ENCODE assay signal across 28 cellular contexts in genomic region chr10:87507879-87508278, GRCh38. TPM values are rescaled to one million over a fixed set of nuclear protein-coding genes. Genes with fewer than 3 reads are reported as not detected.
A peak's percentile ranks its signal among the peaks of the same experiment; 100 is the strongest.
DNase-seq lines count a peak whose midpoint lies in the region; ATAC-seq and TF ChIP-seq lines count a peak whose summit lies in the region.
"Had no signal": no experiment of that assay in that cellular context is flagged by ENCODE, and none has a peak within 500 bp of the region (broad histone marks: within the 10 kb centered on the region; RNA-seq: fewer than 3 reads in every experiment).

No MANE protein-coding gene starts in this region.

- H3K79me2 ChIP-seq in SK-N-SH (ENCODE audit: insufficient read depth), result peaks cover 49% of the 10 kb centered on the region
- H3K79me2 ChIP-seq in SU-DHL-6 (ENCODE audit: insufficient read depth, low read length), result peaks cover 12% of the 10 kb centered on the region; the same call in 1 of the 2 replicates
- peaks cover 47% of the 10 kb centered on the region for H3K79me2 ChIP-seq in hepatocyte
- H3K79me2 ChIP-seq in smooth muscle cell (ENCODE audit: low read depth), result peaks cover 39% of the 10 kb centered on the region

- H3K4me1 ChIP-seq in SK-N-SH (ENCODE audit: control insufficient read depth in 1 of 2, insufficient read depth in 2 of 2, low read depth in 1 of 2, low read length in 1 of 2) (peaks cover 0 to 16% of the 10 kb centered on the region in 2 experiments; a peak in 3 of 4 replicates), hepatocyte (ENCODE audit: insufficient read depth) (peaks cover 22% of the 10 kb centered on the region), smooth muscle cell (ENCODE audit: low read depth) (peaks cover 35% of the 10 kb centered on the region)

- H3F3A ChIP-seq in SK-N-SH (replicated peaks; ENCODE audit: insufficient read depth) (peaks cover 7% of the 10 kb centered on the region), SU-DHL-6 (ENCODE audit: insufficient read depth) (peaks cover 13% of the 10 kb centered on the region; the same call in 1 of the 2 replicates), smooth muscle cell (ENCODE audit: low read depth) (no peaks in the 10 kb centered on the region)

- TF ChIP-seq CTCF in SK-N-SH (IDR thresholded peaks at IDR 0.05), result no peak
- no peak for TF ChIP-seq CTCF in SU-DHL-6 (IDR thresholded peaks at IDR 0.05; ENCODE audit: insufficient read depth, low read length, poor library complexity, severe bottlenecking)
- no peak for TF ChIP-seq CTCF in hepatocyte (IDR thresholded peaks at IDR 0.05; ENCODE audit: poor library complexity)
- no peak for TF ChIP-seq CTCF in smooth muscle cell (IDR thresholded peaks at IDR 0.05; ENCODE audit: borderline replicate concordance, insufficient read depth, poor library complexity, severe bottlenecking)
- TF ChIP-seq CTCF in GM13976 (IDR thresholded peaks at IDR 0.05; ENCODE audit: borderline replicate concordance, control extremely low read depth, extremely low read depth, insufficient read depth, missing control alignments), result no peak

- no peak for TF ChIP-seq RAD21 in SK-N-SH (IDR thresholded peaks at IDR 0.05; ENCODE audit: low read length)

- CTCF ChIA-PET in SK-N-SH (lab: Yijun Ruan, JAX), result no interaction called here

- H3K9me3 ChIP-seq in SK-N-SH (no peaks in the 10 kb centered on the region), SU-DHL-6 (ENCODE audit: insufficient read depth, low read length) (no peaks in the 10 kb centered on the region), hepatocyte (ENCODE audit: low read depth) (no peaks in the 10 kb centered on the region), smooth muscle cell (replicated peaks; ENCODE audit: low read depth) (no peaks in the 10 kb centered on the region)
- H3K9me3 ChIP-seq: heart left ventricle, neutrophil, thoracic aorta, vagina had no signal

- no peak for DNase-seq in SK-N-SH
- no peak for DNase-seq in hepatocyte (ENCODE audit: low spot score)
- DNase-seq in smooth muscle cell (lab: John Stamatoyannopoulos, UW; ENCODE audit: unreplicated experiment), result no peak
- no peak for DNase-seq in HK-2 (ENCODE audit: unreplicated experiment)
- DNase-seq in GM13976 (ENCODE audit: low spot score), result no peak
- DNase-seq: activated CD4-positive, alpha-beta T cell treated with anti-CD3 and anti-CD28 coated beads, Interleukin-2, amount 10 ng/mL, durations not matched to agents 24 days and 14 days; activated gamma-delta T cell treated with Interleukin-2 at 50 U/mL for 16 hours; activated T-cell treated with anti-CD3 and anti-CD28 coated beads, Interleukin-2, amount 50 U/mL, for 4 hours; amniotic stem cell; CD4-positive, CD25-positive, alpha-beta regulatory T cell; effector CD4-positive, alpha-beta T cell; heart left ventricle; left colon; MM.1S; NCI-H1417; NCI-H2081 treated with DMSO at 0.1 percent for 48 hours; NCI-H345; stimulated activated naive CD4-positive, alpha-beta T cell had no signal

- in situ Hi-C loops in GM13976 (cut with MboI; ENCODE audit: low sequenced_read_pairs, unreplicated experiment), result no loop called here

- no peak for ATAC-seq in SK-N-SH treated with all-trans-retinoic acid at 6 μM for 48 hours
- ATAC-seq in GM19324 (IDR thresholded peaks at IDR 0.05; ENCODE audit: low FRiP score, unreplicated experiment), result no peak
- ATAC-seq: activated T-cell treated with anti-CD3 and anti-CD28 coated beads, Interleukin-2, amount 50 U/mL, for 4 hours; heart left ventricle; left colon; sciatic nerve had no signal

- no peak for TF ChIP-seq EP300 in SK-N-SH (IDR thresholded peaks at IDR 0.05; ENCODE audit: borderline replicate concordance in 1 of 2, low read depth in 1 of 2, low read length in 1 of 2)

- POLR2A ChIA-PET in SK-N-SH (lab: Yijun Ruan, JAX), result no interaction called here

- no peak overlapping the region for H3K27ac ChIP-seq in SK-N-SH (ENCODE audit: low read depth in 2 of 2, low read length in 1 of 2)
- H3K27ac ChIP-seq in SU-DHL-6 (ENCODE audit: low read depth, low read length), result no peak overlapping the region
- no peak overlapping the region for H3K27ac ChIP-seq in hepatocyte
- no peak overlapping the region for H3K27ac ChIP-seq in smooth muscle cell (ENCODE audit: low read depth)
- H3K27ac ChIP-seq: 22Rv1, epithelial cell of prostate, heart left ventricle, neutrophil, thoracic aorta, vagina, VCaP had no signal

- H3K9ac ChIP-seq in SK-N-SH (no peak overlapping the region), SU-DHL-6 (ENCODE audit: low read length) (no peak overlapping the region), smooth muscle cell (ENCODE audit: low read depth) (no peak overlapping the region)

- WGBS in SK-N-SH (ENCODE audit: low lambda C conversion rate), result 90% methylated on average over 4 of the region's 4 CpGs
- WGBS in hepatocyte (ENCODE audit: low lambda C conversion rate, missing lambda C conversion rate), result 87% methylated on average over 4 of the region's 4 CpGs
- 93% methylated on average over 4 of the region's 4 CpGs for WGBS in smooth muscle cell (ENCODE audit: low lambda C conversion rate)

- H2AFZ ChIP-seq in SK-N-SH (ENCODE audit: low read depth), result no peak overlapping the region
- H2AFZ ChIP-seq in SU-DHL-6 (ENCODE audit: low read depth, low read length, severe bottlenecking), result no peak overlapping the region
- H2AFZ ChIP-seq in hepatocyte, result no peak overlapping the region
- H2AFZ ChIP-seq in smooth muscle cell (ENCODE audit: low read depth), result no peak overlapping the region

- H3K4me3 ChIP-seq in SK-N-SH (ENCODE audit: low read depth in 2 of 2, low read length in 1 of 2) (peak overlapping the region in 1 of 2 experiments; percentile 16; a peak in 1 of 4 replicates), SU-DHL-6 (ENCODE audit: insufficient read depth, low read length, poor library complexity, severe bottlenecking) (no peak overlapping the region), hepatocyte (no peak overlapping the region), smooth muscle cell (peak overlapping the region; percentile 73)
- H3K4me3 ChIP-seq: heart left ventricle, thoracic aorta, vagina had no signal

- H3K27me3 ChIP-seq in SK-N-SH (ENCODE audit: insufficient read depth) (no peaks in the 10 kb centered on the region), SU-DHL-6 (ENCODE audit: low read length) (no peaks in the 10 kb centered on the region), hepatocyte (no peaks in the 10 kb centered on the region), smooth muscle cell (ENCODE audit: low read depth) (no peaks in the 10 kb centered on the region)
- H3K27me3 ChIP-seq: heart left ventricle, vagina had no signal

- H3K36me3 ChIP-seq in SK-N-SH (replicated peaks in 1 of 2; ENCODE audit: control insufficient read depth in 1 of 2, insufficient read depth in 2 of 2, low read length in 1 of 2), result peaks cover 50% of the 10 kb centered on the region in 2 experiments
- peaks cover 3% of the 10 kb centered on the region; the same call in 1 of the 2 replicates for H3K36me3 ChIP-seq in SU-DHL-6 (ENCODE audit: low read length)
- H3K36me3 ChIP-seq in hepatocyte (replicated peaks; ENCODE audit: insufficient read depth, low read depth), result no peaks in the 10 kb centered on the region
- no peaks in the 10 kb centered on the region for H3K36me3 ChIP-seq in smooth muscle cell (ENCODE audit: low read depth)
- H3K36me3 ChIP-seq: neutrophil had no signal

- H3K9me2 ChIP-seq in SK-N-SH (no peaks in the 10 kb centered on the region), SU-DHL-6 (replicated peaks; ENCODE audit: insufficient read depth, low read length) (no peaks in the 10 kb centered on the region), hepatocyte (replicated peaks; ENCODE audit: insufficient read depth) (no peaks in the 10 kb centered on the region)

- H4K20me1 ChIP-seq in SK-N-SH (ENCODE audit: insufficient read depth) (peaks cover 17% of the 10 kb centered on the region; the same call in 1 of the 2 replicates), SU-DHL-6 (ENCODE audit: low read depth, low read length) (no peaks in the 10 kb centered on the region), hepatocyte (ENCODE audit: insufficient read depth, poor library complexity, severe bottlenecking) (peaks cover 4% of the 10 kb centered on the region), smooth muscle cell (ENCODE audit: low read depth) (peaks cover 34% of the 10 kb centered on the region)

- H3K4me2 ChIP-seq in SK-N-SH, result peak overlapping the region; percentile 91; the same call in 1 of the 2 replicates
- peak overlapping the region; percentile 91 for H3K4me2 ChIP-seq in SU-DHL-6 (ENCODE audit: low read depth, low read length, poor library complexity, severe bottlenecking)
- peak overlapping the region; percentile 88 for H3K4me2 ChIP-seq in hepatocyte
- H3K4me2 ChIP-seq in smooth muscle cell, result peak overlapping the region; percentile 93

TF ChIP-seq in SK-N-SH, 30 proteins besides CTCF, POLR2A, EP300 and RAD21 (continues in another document):
- no peak for TF ChIP-seq RCOR1 (IDR thresholded peaks at IDR 0.05; ENCODE audit: low read length)
- TF ChIP-seq FOXJ3 (CRISPR knock-in tag; IDR thresholded peaks at IDR 0.05), result no peak
- TF ChIP-seq, protein P1, sequence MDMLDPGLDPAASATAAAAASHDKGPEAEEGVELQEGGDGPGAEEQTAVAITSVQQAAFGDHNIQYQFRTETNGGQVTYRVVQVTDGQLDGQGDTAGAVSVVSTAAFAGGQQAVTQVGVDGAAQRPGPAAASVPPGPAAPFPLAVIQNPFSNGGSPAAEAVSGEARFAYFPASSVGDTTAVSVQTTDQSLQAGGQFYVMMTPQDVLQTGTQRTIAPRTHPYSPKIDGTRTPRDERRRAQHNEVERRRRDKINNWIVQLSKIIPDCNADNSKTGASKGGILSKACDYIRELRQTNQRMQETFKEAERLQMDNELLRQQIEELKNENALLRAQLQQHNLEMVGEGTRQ (IDR thresholded peaks at IDR 0.05; ENCODE audit: borderline replicate concordance, low read depth, low read length), result no peak
- no peak for TF ChIP-seq RXRA (IDR thresholded peaks at IDR 0.05; ENCODE audit: borderline replicate concordance, low read depth)

TF ChIP-seq in SK-N-SH treated with all-trans-retinoic acid at 6 μM for 48 hours, 23 proteins besides CTCF, POLR2A, EP300 and RAD21 (continues in another document):
- no peak for TF ChIP-seq ZNF565 (CRISPR knock-in tag; conservative IDR thresholded peaks at IDR 0.05; ENCODE audit: low read depth)
- TF ChIP-seq ESRRG (CRISPR knock-in tag; IDR thresholded peaks at IDR 0.05), result no peak
- TF ChIP-seq ZFP3 (CRISPR knock-in tag; IDR thresholded peaks at IDR 0.05), result no peak
- TF ChIP-seq ZFP30 (CRISPR knock-in tag; IDR thresholded peaks at IDR 0.05), result no peak
- TF ChIP-seq TCF4 (CRISPR knock-in tag; IDR thresholded peaks at IDR 0.05; ENCODE audit: borderline replicate concordance), result no peak
- TF ChIP-seq GLIS3 (CRISPR knock-in tag; IDR thresholded peaks at IDR 0.05), result no peak

RNA-seq across cellular contexts. Expression of gene MINPP1, which starts 3.2 kb away (rescaled TPM):
- 23.2 and 23.7 TPM in 2 replicates for polyA plus RNA-seq in SK-N-SH (2012; rRNA removed)
- polyA plus RNA-seq in SK-N-SH (2012; cell fraction: cytosol; rRNA removed), result 28.6 and 29.2 TPM in 2 replicates
- 19.3 and 21.9 TPM in 2 replicates for polyA plus RNA-seq in SK-N-SH (2012; cell fraction: nucleus; rRNA removed)
- 52.3 and 56.1 TPM in 2 replicates for total RNA-seq in hepatocyte
- 38.7 and 46.0 TPM in 2 replicates for polyA plus RNA-seq in hepatocyte
- 31.7 and 41.3 TPM in 2 replicates for total RNA-seq in smooth muscle cell
- 20.3 and 24.5 TPM in 2 replicates for polyA plus RNA-seq in smooth muscle cell
